ENCODE assay signal across 9 cellular contexts in the genomic region with DNA sequence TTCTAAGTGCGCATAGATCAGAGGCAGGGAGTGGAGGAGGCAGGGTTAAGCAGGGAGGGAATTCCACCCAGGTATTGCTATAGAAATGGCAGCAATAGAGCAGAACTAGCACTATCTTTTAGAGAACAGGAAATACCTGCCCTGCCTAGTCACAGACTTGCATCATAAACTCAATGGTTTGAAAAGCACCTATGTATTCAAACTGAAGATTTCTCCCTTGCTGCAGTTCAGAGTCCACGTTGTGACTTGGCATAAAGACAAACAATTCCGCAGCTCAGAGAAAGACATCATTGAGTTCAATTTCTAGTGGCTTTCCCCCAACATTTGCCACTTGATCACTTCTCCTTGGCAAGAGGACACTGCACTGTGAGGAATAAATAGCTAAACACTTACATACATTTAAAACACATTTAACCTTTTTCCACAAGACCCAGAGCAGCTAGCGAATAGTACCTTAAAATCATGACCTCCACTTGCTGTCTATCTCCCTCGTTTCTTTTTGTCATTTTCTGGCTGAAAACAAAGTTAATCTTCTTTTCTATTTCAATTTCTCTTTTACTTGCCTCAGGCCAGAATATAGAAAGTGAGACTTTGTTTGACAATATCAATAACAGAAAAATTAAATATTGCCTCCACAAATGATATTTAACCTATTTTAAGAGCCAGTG. TPM values are rescaled to one million over a fixed set of nuclear protein-coding genes. Genes with fewer than 3 reads are reported as not detected.
DNase-seq lines count a peak whose midpoint lies in the region; ATAC-seq, FAIRE-seq and TF ChIP-seq lines count a peak whose summit lies in the region.
"Had no signal": no experiment of that assay in that cellular context is flagged by ENCODE, and none has a peak within 500 bp of the region (broad histone marks: within the 10 kb centered on the region; RNA-seq: fewer than 3 reads in every experiment).

No MANE protein-coding gene starts in this region.

- H3K36me3 ChIP-seq in OCI-LY7 (ENCODE audit: insufficient read depth, low read length) = no peaks in the 10 kb centered on the region

- no peaks in the 10 kb centered on the region for H3K36me3 Mint-ChIP-seq in activated naive CD4-positive, alpha-beta T cell treated with anti-CD3 and anti-CD28 coated beads, Interleukin-2, amount 10 ng/mL, durations not matched to agents 7 days and 5 days

- H3K27ac ChIP-seq in OCI-LY7 (ENCODE audit: low read depth, low read length, poor library complexity, severe bottlenecking) = no peak overlapping the region

- H3K9me3 ChIP-seq in OCI-LY7 (ENCODE audit: low read length) = no peaks in the 10 kb centered on the region

- peak; percentile 59 for ATAC-seq in GM18502 (IDR thresholded peaks at IDR 0.05; ENCODE audit: poor library complexity, unreplicated experiment)
- ATAC-seq in HG02610 (IDR thresholded peaks at IDR 0.05; ENCODE audit: unreplicated experiment) = peak; percentile 50
- no peak for ATAC-seq in sciatic nerve

- H3K9me2 ChIP-seq in OCI-LY7 (ENCODE audit: insufficient read depth, low read length) = no peaks in the 10 kb centered on the region

- no peak overlapping the region for H3K4me3 ChIP-seq in OCI-LY7 (ENCODE audit: low read depth, low read length, poor library complexity, severe bottlenecking)

- no peaks in the 10 kb centered on the region for H3K27me3 Mint-ChIP-seq in activated naive CD4-positive, alpha-beta T cell treated with anti-CD3 and anti-CD28 coated beads, Interleukin-2, amount 10 ng/mL, durations not matched to agents 7 days and 5 days

- no peak overlapping the region for H3K4me2 ChIP-seq in OCI-LY7 (ENCODE audit: low read length)

- peak; percentile 94 for FAIRE-seq in islet of Langerhans (lab: Jason Lieb, UNC)
- FAIRE-seq: endometrium had no signal

- H3K79me2 ChIP-seq in OCI-LY7 (ENCODE audit: insufficient read depth, low read depth, low read length) = no peaks in the 10 kb centered on the region

- no TSS peak for BruUV-seq in OCI-LY7 (replicated peaks; lab: Mats Ljungman, UMichigan)

- H3K9me3 Mint-ChIP-seq in activated naive CD4-positive, alpha-beta T cell treated with anti-CD3 and anti-CD28 coated beads, Interleukin-2, amount 10 ng/mL, durations not matched to agents 7 days and 5 days = no peaks in the 10 kb centered on the region

- no peaks in the 10 kb centered on the region for H4K20me1 ChIP-seq in OCI-LY7 (ENCODE audit: insufficient read depth, low read length)

- POLR2A ChIA-PET in OCI-LY7 (lab: Charles Lee) = interaction anchor here (0.6 to 2.2 kb wide), 9 partner anchors 7 to 83 kb away, joined by 3 to 11 read pairs (median 4); a partner anchor contains a TSS

- H3K4me1 Mint-ChIP-seq in activated naive CD4-positive, alpha-beta T cell treated with anti-CD3 and anti-CD28 coated beads, Interleukin-2, amount 10 ng/mL, durations not matched to agents 7 days and 5 days = no peaks in the 10 kb centered on the region

- peak; percentile 65 for DNase-seq in NCI-H510A (lab: John Stamatoyannopoulos, UW)
- DNase-seq in activated naive CD4-positive, alpha-beta T cell treated with anti-CD3 and anti-CD28 coated beads, Interleukin-2, amount 10 ng/mL, durations not matched to agents 7 days and 5 days = no peak
- no peak for DNase-seq in OCI-LY7 (ENCODE audit: low spot score)
- DNase-seq in sciatic nerve (ENCODE audit: low spot score) = no peak
- no peak for DNase-seq in activated T-cell treated with anti-CD3 and anti-CD28 coated beads, Interleukin-2, amount 50 U/mL, for 1 hour

- H3K4me3 Mint-ChIP-seq in activated naive CD4-positive, alpha-beta T cell treated with anti-CD3 and anti-CD28 coated beads, Interleukin-2, amount 10 ng/mL, durations not matched to agents 7 days and 5 days = no peak overlapping the region

- no peak overlapping the region for H3K27ac Mint-ChIP-seq in activated naive CD4-positive, alpha-beta T cell treated with anti-CD3 and anti-CD28 coated beads, Interleukin-2, amount 10 ng/mL, durations not matched to agents 7 days and 5 days

- no peak overlapping the region for H2AFZ ChIP-seq in OCI-LY7 (ENCODE audit: low read length)

- no peaks in the 10 kb centered on the region for H3K4me1 ChIP-seq in OCI-LY7 (ENCODE audit: insufficient read depth, low read length, poor library complexity, severe bottlenecking)

- CTCF ChIA-PET in activated naive CD4-positive, alpha-beta T cell treated with anti-CD3 and anti-CD28 coated beads, Interleukin-2, amount 10 ng/mL, durations not matched to agents 7 days and 5 days (lab: Charles Lee) = no interaction called here
- CTCF ChIA-PET in OCI-LY7 (lab: Charles Lee; ENCODE audit: unreplicated experiment) = no interaction called here

- intact Hi-C loops in OCI-LY7 (cut with micrococcal nuclease; ENCODE audit: unreplicated experiment) = no loop called here
- intact Hi-C loops in sciatic nerve (cut with DNase I) = no loop called here

- TF ChIP-seq CTCF in OCI-LY7 (conservative IDR thresholded peaks at IDR 0.05; ENCODE audit: low read length) = no peak

RNA-seq across cellular contexts. Expression of a gene that starts 42.4 kb away (rescaled TPM):
- 5.2 and 5.7 TPM in 2 replicates for total RNA-seq in OCI-LY7 (2014; rRNA removed; shearing (Covaris generic))
- 16.7 and 18.1 TPM in 2 replicates for total RNA-seq in OCI-LY7 (2022)
- total RNA-seq in sciatic nerve = 0.89 TPM
